ENCODE assay signal across 8 cellular contexts in genomic region chr14:59189822-59190368, GRCh38. TPM values are rescaled to one million over a fixed set of nuclear protein-coding genes. Genes with fewer than 3 reads are reported as not detected.
DNase-seq lines count a peak whose midpoint lies in the region; ATAC-seq and TF ChIP-seq lines count a peak whose summit lies in the region.

No MANE protein-coding gene starts in this region.

- H3K27ac ChIP-seq in BLaER1 treated with 17β-estradiol and CSF1 and Interleukin-3, amounts not matched to agents 10 nM and 100 nM, result peak overlapping the region in 9 of 11 experiments; percentile 41 to 77 (median 63); a peak in 13 of 22 replicates
- H3K27ac ChIP-seq in ectodermal cell (ENCODE audit: insufficient read depth, low read depth, low read length, poor library complexity, severe bottlenecking), result peak overlapping the region; percentile 90
- peak overlapping the region; percentile 92 to 94 for H3K27ac ChIP-seq in lung (ENCODE audit: low read depth in 1 of 2, low read length in 1 of 2)

- H3K27me3 ChIP-seq in BLaER1 treated with 17β-estradiol and CSF1 and Interleukin-3, amounts not matched to agents 10 nM and 100 nM, result peaks cover 9 to 22% (median 12%) of the 10 kb centered on the region in 11 experiments; a peak in 15 of 22 replicates
- H3K27me3 ChIP-seq in ectodermal cell (ENCODE audit: control insufficient read depth, insufficient read depth, low read length, poor library complexity, severe bottlenecking) (peaks cover 27% of the 10 kb centered on the region), lung (ENCODE audit: control insufficient read depth, insufficient read depth) (no peaks in the 10 kb centered on the region)

- POLR2A ChIA-PET in activated CD4-positive, alpha-beta memory T cell treated with anti-CD3 and anti-CD28 coated beads, Interleukin-2, amount 10 ng/mL, durations not matched to agents 7 days and 5 days (lab: Charles Lee), result interaction anchor here (1.2 to 2.4 kb wide), 9 partner anchors 85 to 1921 kb away, joined by 3 to 19 read pairs (median 7); partner anchors contain the start of genes AP5M1, EXOC5, JKAMP and KIAA0586

- no peaks in the 10 kb centered on the region for H3K9me3 Mint-ChIP-seq in activated CD4-positive, alpha-beta memory T cell treated with anti-CD3 and anti-CD28 coated beads, Interleukin-2, amount 10 ng/mL, durations not matched to agents 7 days and 5 days

- H3K4me1 Mint-ChIP-seq in activated CD4-positive, alpha-beta memory T cell treated with anti-CD3 and anti-CD28 coated beads, Interleukin-2, amount 10 ng/mL, durations not matched to agents 7 days and 5 days, result peaks cover 26% of the 10 kb centered on the region

- peaks cover 0 to 52% (median 5%) of the 10 kb centered on the region in 11 experiments; a peak in 9 of 22 replicates for H4K20me1 ChIP-seq in BLaER1 treated with 17β-estradiol and CSF1 and Interleukin-3, amounts not matched to agents 10 nM and 100 nM

- WGBS in ectodermal cell, 2 experiments, result 0 to 1% methylated on average over 22 to 24 of the region's 24 CpGs
- WGBS in lung, 2 donors, result 0 to 3% methylated on average over 24 of the region's 24 CpGs

- H3K27me3 Mint-ChIP-seq in activated CD4-positive, alpha-beta memory T cell treated with anti-CD3 and anti-CD28 coated beads, Interleukin-2, amount 10 ng/mL, durations not matched to agents 7 days and 5 days, result peaks cover 15% of the 10 kb centered on the region

- no peaks in the 10 kb centered on the region for H3K9me3 ChIP-seq in BLaER1 treated with 17β-estradiol and CSF1 and Interleukin-3, amounts not matched to agents 10 nM and 100 nM (replicated peaks in 1 of 11)
- H3K9me3 ChIP-seq in ectodermal cell (ENCODE audit: control insufficient read depth, low read length), result no peaks in the 10 kb centered on the region
- H3K9me3 ChIP-seq in lung (ENCODE audit: control insufficient read depth in 2 of 2, insufficient read depth in 1 of 2, low read length in 1 of 2), result no peaks in the 10 kb centered on the region

- peak overlapping the region; percentile 95 to 100 (median 99) for H3K4me2 ChIP-seq in BLaER1 treated with 17β-estradiol and CSF1 and Interleukin-3, amounts not matched to agents 10 nM and 100 nM

- H3K4me3 ChIP-seq in BLaER1 treated with 17β-estradiol and CSF1 and Interleukin-3, amounts not matched to agents 10 nM and 100 nM, result peak overlapping the region; percentile 81 to 95 (median 91)
- H3K4me3 ChIP-seq in ectodermal cell (ENCODE audit: insufficient read depth, low read depth, low read length), result peak overlapping the region; percentile 94
- H3K4me3 ChIP-seq in lung, result peak overlapping the region; percentile 70

- H3K36me3 Mint-ChIP-seq in activated CD4-positive, alpha-beta memory T cell treated with anti-CD3 and anti-CD28 coated beads, Interleukin-2, amount 10 ng/mL, durations not matched to agents 7 days and 5 days (ENCODE audit: low read depth), result no peaks in the 10 kb centered on the region

- peak overlapping the region; percentile 73 for H3K27ac Mint-ChIP-seq in activated CD4-positive, alpha-beta memory T cell treated with anti-CD3 and anti-CD28 coated beads, Interleukin-2, amount 10 ng/mL, durations not matched to agents 7 days and 5 days

- peaks cover 9 to 29% (median 18%) of the 10 kb centered on the region in 10 experiments for H3K4me1 ChIP-seq in BLaER1 treated with 17β-estradiol and CSF1 and Interleukin-3, amounts not matched to agents 10 nM and 100 nM
- H3K4me1 ChIP-seq in ectodermal cell (ENCODE audit: control insufficient read depth, insufficient read depth, low read length), result peaks cover 4% of the 10 kb centered on the region
- H3K4me1 ChIP-seq in lung (ENCODE audit: control insufficient read depth in 2 of 2, insufficient read depth in 2 of 2, low read length in 2 of 2), result peaks cover 6 to 34% of the 10 kb centered on the region in 2 donors

- CTCF ChIA-PET in activated CD4-positive, alpha-beta memory T cell treated with anti-CD3 and anti-CD28 coated beads, Interleukin-2, amount 10 ng/mL, durations not matched to agents 7 days and 5 days (lab: Charles Lee), result interaction anchor here (1.2 kb wide), 1 partner anchor 66 kb away, joined by 4 read pairs; no protein-coding TSS in a partner anchor

- TF ChIP-seq CTCF in lung (IDR thresholded peaks at IDR 0.05; ENCODE audit: control extremely low read depth, extremely low read depth), result no peak

- peak overlapping the region; percentile 86 for H3K4me3 Mint-ChIP-seq in activated CD4-positive, alpha-beta memory T cell treated with anti-CD3 and anti-CD28 coated beads, Interleukin-2, amount 10 ng/mL, durations not matched to agents 7 days and 5 days

- DNase-seq in NCI-H748 (lab: John Stamatoyannopoulos, UW; ENCODE audit: unreplicated experiment), result peak; percentile 98
- peak; percentile 88 for DNase-seq in activated CD4-positive, alpha-beta memory T cell treated with anti-CD3 and anti-CD28 coated beads, Interleukin-2, amount 10 ng/mL, durations not matched to agents 7 days and 5 days
- peak; percentile 82 for DNase-seq in lung (ENCODE audit: low spot score)
- peak in 2 of 3 donors; percentile 14 to 33 for DNase-seq in stimulated activated CD4-positive, alpha-beta T cell treated with anti-CD3 and anti-CD28 coated beads, TNF-alpha, amount 100 ng/mL, for 1 hour (ENCODE audit: low read depth in 3 of 3, low spot score in 1 of 3)

- peak overlapping the region; percentile 74 to 92 (median 82) for H3K9ac ChIP-seq in BLaER1 treated with 17β-estradiol and CSF1 and Interleukin-3, amounts not matched to agents 10 nM and 100 nM

- no peaks in the 10 kb centered on the region for H3K36me3 ChIP-seq in BLaER1 treated with 17β-estradiol and CSF1 and Interleukin-3, amounts not matched to agents 10 nM and 100 nM
- H3K36me3 ChIP-seq in ectodermal cell (ENCODE audit: control insufficient read depth, insufficient read depth, low read length) (no peaks in the 10 kb centered on the region), lung (ENCODE audit: control insufficient read depth in 2 of 2, insufficient read depth in 2 of 2, low read length in 2 of 2) (no peaks in the 10 kb centered on the region)

- peak; percentile 41 for ATAC-seq in GM19372 (IDR thresholded peaks at IDR 0.05; ENCODE audit: low read depth, unreplicated experiment)
- ATAC-seq in HG03520 (IDR thresholded peaks at IDR 0.05; ENCODE audit: unreplicated experiment), result peak; percentile 40
- ATAC-seq in lung (ENCODE audit: insufficient read depth, low FRiP score), result no peak

RNA-seq across cellular contexts. Expression of gene DAAM1, which starts 1.4 kb away (rescaled TPM):
- 10 to 100 TPM; 22.2 to 22.4 TPM for total RNA-seq in activated CD4-positive, alpha-beta memory T cell treated with anti-CD3 and anti-CD28 coated beads, Interleukin-2, amount 10 ng/mL, durations not matched to agents 7 days and 5 days
- polyA plus RNA-seq in ectodermal cell (2013, experiment 1 of 4), result 62.9 TPM
- 64.1 TPM for polyA plus RNA-seq in ectodermal cell (2013, experiment 2 of 4)
- polyA plus RNA-seq in ectodermal cell (2013, experiment 3 of 4), result 51.0 TPM
- polyA plus RNA-seq in ectodermal cell (2013, experiment 4 of 4), result 58.9 TPM
- total RNA-seq in lung, result 10 to 100 TPM; 47.3 to 84.6 TPM
- 10 to 100 TPM; 10.3 to 17.9 TPM for polyA plus RNA-seq in lung

Comparison
In these comparisons a context has a peak if more than half of its experiments do, and no peak if none do; other contexts are left out.
1. DNase-seq: peak in every context shown above with its lines; median percentile 98 in NCI-H748; 88 in activated CD4-positive, alpha-beta memory T cell treated with anti-CD3 and anti-CD28 coated beads, Interleukin-2, amount 10 ng/mL, durations not matched to agents 7 days and 5 days; 82 in lung; 24 in stimulated activated CD4-positive, alpha-beta T cell treated with anti-CD3 and anti-CD28 coated beads, TNF-alpha, amount 100 ng/mL, for 1 hour.